Comparison of ENCODE assay signal across 8 cellular contexts in the genomic region with DNA sequence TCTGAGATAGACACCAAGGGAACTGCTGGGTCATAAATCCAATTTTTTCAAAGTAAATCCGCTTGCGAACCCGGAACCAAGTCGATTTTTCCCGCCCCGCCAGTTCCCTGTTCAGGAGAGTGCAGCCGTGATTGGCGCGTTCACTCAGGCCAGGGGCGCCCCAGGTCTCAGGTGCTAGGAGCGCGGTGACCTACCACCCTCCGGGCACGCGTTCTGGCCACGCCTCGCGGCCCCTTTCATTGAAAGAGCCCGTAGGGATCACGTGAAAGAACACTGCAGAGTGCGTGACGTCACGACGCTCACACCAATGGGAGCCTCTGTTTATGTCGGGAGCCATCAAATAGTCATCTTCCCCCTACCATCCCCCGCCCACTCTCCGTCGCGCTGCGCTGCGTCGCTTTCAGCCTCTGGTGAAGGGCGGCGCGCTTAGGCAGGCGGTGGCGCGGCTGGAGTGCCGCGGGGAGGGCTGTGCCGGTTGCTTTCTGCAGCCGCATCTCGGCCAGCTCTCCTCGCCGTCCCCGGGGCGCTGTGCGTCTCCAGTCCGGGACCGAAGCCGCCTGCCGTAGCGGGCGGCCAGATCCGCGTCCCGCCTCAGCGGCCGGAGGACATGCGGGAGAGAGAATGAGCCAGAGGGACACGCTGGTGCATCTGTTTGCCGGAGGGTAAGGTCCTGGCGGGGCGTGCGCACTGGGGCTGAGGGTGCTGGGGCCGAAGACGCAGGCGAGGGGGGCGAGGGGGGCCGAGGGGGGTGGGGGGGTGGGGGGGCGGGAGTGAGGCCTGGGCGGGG. TPM values are rescaled to one million over a fixed set of nuclear protein-coding genes. Genes with fewer than 3 reads are reported as not detected.
A peak's percentile ranks its signal among the peaks of the same experiment; 100 is the strongest.
DNase-seq lines count a peak whose midpoint lies in the region; ATAC-seq, FAIRE-seq and TF ChIP-seq lines count a peak whose summit lies in the region.

SLC25A36 (plus strand) TSS at position 403 of the 787 bp plus-strand sequence; CDS start at position 622, 219 bp downstream.

- H3K27ac ChIP-seq in adrenal gland (peak within 1 kb of the TSS; percentile 92 to 99 (median 99)), heart right ventricle (peak within 1 kb of the TSS; percentile 92 to 99 (median 97)), upper lobe of left lung (peak within 1 kb of the TSS; percentile 95 to 98 (median 96))

- TF ChIP-seq POLR2A in GM12892 (IDR thresholded peaks at IDR 0.05; ENCODE audit: low read depth, low read length) (peak; percentile 89), adrenal gland (IDR thresholded peaks at IDR 0.05) (peak; percentile 97 to 99), upper lobe of left lung (IDR thresholded peaks at IDR 0.05) (peak in 3 of 4 donors; percentile 90 to 98 (median 96))

- TF ChIP-seq CTCF in adrenal gland (IDR thresholded peaks at IDR 0.05): no peak
- peak in 2 of 9 donors; percentile 17 to 37 for TF ChIP-seq CTCF in heart right ventricle (IDR thresholded peaks at IDR 0.05)
- peak in 2 of 6 experiments; percentile 24 to 29 for TF ChIP-seq CTCF in upper lobe of left lung (IDR thresholded peaks at IDR 0.05)

- H3K4me1 ChIP-seq in adrenal gland (replicated peaks in 1 of 2): peaks cover 5 to 28% of the 10 kb centered on the region in 2 donors
- H3K4me1 ChIP-seq in heart right ventricle: peaks cover 5 to 44% (median 32%) of the 10 kb centered on the region in 9 donors
- H3K4me1 ChIP-seq in upper lobe of left lung: peaks cover 20 to 24% (median 23%) of the 10 kb centered on the region in 4 donors

- ATAC-seq in HG02852 (IDR thresholded peaks at IDR 0.05; ENCODE audit: unreplicated experiment) (peak; percentile 95), heart right ventricle (peak; percentile 99), upper lobe of left lung (ENCODE audit: low FRiP score in 2 of 2) (peak; percentile 99 to 100)

- intact Hi-C loops in adrenal gland (cut with DNase I): no loop called here
- intact Hi-C loops in heart right ventricle (cut with DNase I): loop anchor here in 1 of 10 donors (2.0 kb wide), 1 partner anchor 17 kb away; no protein-coding TSS in a partner anchor
- intact Hi-C loops in posterior cingulate gyrus (cut with DNase I): no loop called here

- H3K27me3 ChIP-seq in adrenal gland: no peaks in the 10 kb centered on the region
- no peaks in the 10 kb centered on the region for H3K27me3 ChIP-seq in heart right ventricle
- no peaks in the 10 kb centered on the region for H3K27me3 ChIP-seq in upper lobe of left lung

- TF ChIP-seq EP300 in upper lobe of left lung (IDR thresholded peaks at IDR 0.05): peak in 1 of 4 donors; percentile 65

- WGBS in adrenal gland, 4 donors: 0 to 1% (median 0%) methylated on average over 16 to 70 of the region's 72 CpGs
- 0 to 1% methylated on average over 68 to 70 of the region's 72 CpGs for WGBS in heart right ventricle, 2 donors
- 0 to 1% methylated on average over 7 to 59 of the region's 72 CpGs for WGBS in upper lobe of left lung, 2 donors

- no peaks in the 10 kb centered on the region for H3K9me3 ChIP-seq in adrenal gland (replicated peaks in 1 of 3)
- H3K9me3 ChIP-seq in heart right ventricle: peaks cover 0 to 5% (median 0%) of the 10 kb centered on the region in 11 donors
- no peaks in the 10 kb centered on the region for H3K9me3 ChIP-seq in upper lobe of left lung

- H3K36me3 ChIP-seq in adrenal gland (replicated peaks in 1 of 2) (no peaks in the 10 kb centered on the region), heart right ventricle (no peaks in the 10 kb centered on the region), upper lobe of left lung (no peaks in the 10 kb centered on the region)

- H3K4me3 ChIP-seq in adrenal gland (peak within 1 kb of the TSS; percentile 79 to 97 (median 92)), heart right ventricle (peak within 1 kb of the TSS; percentile 73 to 96 (median 88)), upper lobe of left lung (peak within 1 kb of the TSS; percentile 78 to 84 (median 80))

- FAIRE-seq in GM12892 (lab: Jason Lieb, UNC): peak; percentile 97

- DNase-seq in GM12892 (ENCODE audit: insufficient read length): peak; percentile 65
- peak; percentile 100 for DNase-seq in NCI-H146 (lab: John Stamatoyannopoulos, UW)
- peak; percentile 84 to 98 (median 92) for DNase-seq in T-helper 1 cell
- peak; percentile 96 to 99 (median 98) for DNase-seq in adrenal gland
- peak; percentile 96 to 98 for DNase-seq in heart right ventricle
- DNase-seq in posterior cingulate gyrus: peak; percentile 94 to 99 (median 96)
- peak; percentile 97 to 98 for DNase-seq in upper lobe of left lung

RNA-seq across cellular contexts. Expression of gene SLC25A36, which starts in this region (rescaled TPM):
- 85.2 TPM for polyA plus RNA-seq in GM12892 (2012; ENCODE audit: missing spikeins)
- total RNA-seq in adrenal gland (100 to 1,000 TPM in 1 of 8 donors, 10 to 100 TPM in 7; 30.0 to 124 (median 58.2) TPM), heart right ventricle (10 to 100 TPM; 42.0 to 94.2 (median 59.2) TPM), upper lobe of left lung (100 to 1,000 TPM in 2 of 6 donors, 10 to 100 TPM in 4; 49.2 to 172 (median 81.8) TPM)
- polyA plus RNA-seq in adrenal gland (10 to 100 TPM; 21.3 to 49.1 (median 33.8) TPM), heart right ventricle (10 to 100 TPM; 20.4 to 99.1 TPM)

Comparison
In these comparisons a context has a peak if more than half of its experiments do, and no peak if none do; other contexts are left out.
1. Peak in every context shown above with its lines: DNase-seq, ATAC-seq, H3K4me3 ChIP-seq and H3K27ac ChIP-seq.